18 cellular contexts compared by ENCODE assay signal in the genomic region with DNA sequence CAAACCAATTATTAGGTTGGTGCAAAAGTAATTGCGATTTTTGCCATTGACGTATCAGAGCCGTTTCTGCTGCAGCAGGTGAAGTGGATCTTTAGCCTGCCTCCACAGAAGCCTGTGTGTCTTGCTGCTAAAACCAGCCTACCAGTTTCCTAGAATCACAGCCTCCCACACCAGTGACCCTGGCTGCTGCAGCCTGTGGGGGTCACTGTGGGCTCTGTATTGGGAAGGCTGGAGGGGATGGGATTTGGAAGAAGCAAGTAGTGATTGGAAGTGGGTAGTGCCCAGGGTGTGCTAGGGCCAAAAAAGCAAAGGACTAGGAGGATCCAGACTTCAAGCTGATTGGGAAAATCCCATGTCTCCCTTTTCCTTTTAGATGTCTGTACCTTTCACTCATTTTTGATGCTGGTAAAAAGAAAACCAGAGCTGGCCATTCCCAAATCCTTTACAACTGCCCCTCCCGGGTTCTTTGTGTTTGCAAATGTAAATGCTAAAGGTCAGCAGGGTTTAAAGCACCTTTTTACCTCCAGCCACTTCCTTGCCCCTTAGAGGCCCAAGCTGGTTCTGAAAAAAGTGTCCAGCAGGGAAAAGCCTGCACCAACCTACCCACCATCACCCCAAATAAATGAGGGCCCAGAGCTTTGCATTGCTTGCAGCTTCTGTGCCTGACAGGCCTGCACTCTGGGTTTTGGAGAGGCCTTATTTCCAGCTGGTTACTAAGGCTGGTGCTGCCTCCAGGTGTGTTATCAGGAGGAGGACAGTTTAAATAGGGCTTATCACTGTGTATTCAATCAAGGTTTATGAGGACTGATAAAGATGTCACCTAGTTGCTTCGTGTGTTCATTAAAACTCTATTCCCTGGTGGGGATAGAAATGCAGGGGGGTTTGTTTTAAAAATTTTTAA.
DNase-seq lines count a peak whose midpoint lies in the region; FAIRE-seq and TF ChIP-seq lines count a peak whose summit lies in the region.
"Had no signal": no experiment of that assay in that cellular context is flagged by ENCODE, and none has a peak within 500 bp of the region (broad histone marks: within the 10 kb centered on the region; RNA-seq: fewer than 3 reads in every experiment).

No MANE protein-coding gene starts in this region.

- peak; percentile 34 for DNase-seq in NCI-H82 (lab: John Stamatoyannopoulos, UW)
- no peak for DNase-seq in NCI-H82 treated with DMSO at 0.1 percent for 48 hours (lab: John Stamatoyannopoulos, UW; ENCODE audit: unreplicated experiment)
- DNase-seq in NT2/D1 (ENCODE audit: low read depth, low spot score), result peak; percentile 11
- DNase-seq in endothelial cell (ENCODE audit: low spot score), result peak; percentile 27
- DNase-seq in small intestine, result peak; percentile 45
- no peak for DNase-seq in activated naive CD4-positive, alpha-beta T cell (lab: John Stamatoyannopoulos, UW)
- DNase-seq in activated naive CD4-positive, alpha-beta T cell treated with anti-CD3 and anti-CD28 coated beads, Interleukin-2, amount 10 ng/mL, durations not matched to agents 7 days and 5 days, result no peak
- no peak for DNase-seq in DMS153 treated with DMSO at 0.1 percent for 48 hours (lab: John Stamatoyannopoulos, UW; ENCODE audit: unreplicated experiment)
- DNase-seq: activated CD4-positive, alpha-beta memory T cell treated with anti-CD3 and anti-CD28 coated beads, Interleukin-2, amount 10 ng/mL, durations not matched to agents 7 days and 5 days; adrenal gland; CD8-positive, alpha-beta T cell; gastrocnemius medialis; NCI-H1417; NCI-H2227 treated with DMSO at 0.1 percent for 48 hours; OCI-M1; pancreas had no signal

- H3K36me3 ChIP-seq in NT2/D1 (ENCODE audit: insufficient read depth, insufficient read length, low read length) (no peaks in the 10 kb centered on the region), small intestine (ENCODE audit: control insufficient read depth in 2 of 2, insufficient read depth in 2 of 2, low read length in 2 of 2) (no peaks in the 10 kb centered on the region)
- H3K36me3 ChIP-seq: adrenal gland, gastrocnemius medialis, pancreas had no signal

- H3K4me3 ChIP-seq in NT2/D1 (ENCODE audit: insufficient read length, low read depth) (no peak overlapping the region), small intestine (ENCODE audit: low read depth in 1 of 2, low read length in 2 of 2) (no peak overlapping the region)
- H3K4me3 ChIP-seq: adrenal gland, gastrocnemius medialis, pancreas had no signal

- H3K9me3 ChIP-seq in NT2/D1 (ENCODE audit: insufficient read depth, low read length), result no peaks in the 10 kb centered on the region
- peaks cover 1% of the 10 kb centered on the region for H3K9me3 ChIP-seq in small intestine (ENCODE audit: control insufficient read depth, low read depth)
- H3K9me3 ChIP-seq: adrenal gland, gastrocnemius medialis, pancreas had no signal

- peaks cover 7% of the 10 kb centered on the region for H3K4me1 Mint-ChIP-seq in endothelial cell (ENCODE audit: unreplicated experiment)
- H3K4me1 Mint-ChIP-seq in activated naive CD4-positive, alpha-beta T cell treated with anti-CD3 and anti-CD28 coated beads, Interleukin-2, amount 10 ng/mL, durations not matched to agents 7 days and 5 days, result no peaks in the 10 kb centered on the region
- H3K4me1 Mint-ChIP-seq: activated CD4-positive, alpha-beta memory T cell treated with anti-CD3 and anti-CD28 coated beads, Interleukin-2, amount 10 ng/mL, durations not matched to agents 7 days and 5 days had no signal

- peaks cover 3% of the 10 kb centered on the region for H3K4me1 ChIP-seq in NT2/D1 (ENCODE audit: insufficient read depth, insufficient read length)
- H3K4me1 ChIP-seq in small intestine (ENCODE audit: control insufficient read depth in 2 of 2, insufficient read depth in 1 of 2, low read depth in 1 of 2, low read length in 1 of 2), result peaks cover 0 to 5% of the 10 kb centered on the region in 2 donors
- H3K4me1 ChIP-seq: adrenal gland, gastrocnemius medialis, pancreas had no signal

- 30 to 59% (median 45%) methylated on average over 5 of the region's 5 CpGs for WGBS in small intestine, 3 donors

- H3K27ac ChIP-seq in small intestine (ENCODE audit: low read depth in 1 of 2, low read length in 1 of 2), result no peak overlapping the region
- H3K27ac ChIP-seq: adrenal gland, gastrocnemius medialis, HL-60, pancreas had no signal

- no peak overlapping the region for H3K4me3 Mint-ChIP-seq in endothelial cell (ENCODE audit: unreplicated experiment)
- no peak overlapping the region for H3K4me3 Mint-ChIP-seq in activated naive CD4-positive, alpha-beta T cell treated with anti-CD3 and anti-CD28 coated beads, Interleukin-2, amount 10 ng/mL, durations not matched to agents 7 days and 5 days
- H3K4me3 Mint-ChIP-seq: activated CD4-positive, alpha-beta memory T cell treated with anti-CD3 and anti-CD28 coated beads, Interleukin-2, amount 10 ng/mL, durations not matched to agents 7 days and 5 days; CD8-positive, alpha-beta T cell had no signal

- H3K27me3 ChIP-seq in NT2/D1 (ENCODE audit: insufficient read depth, insufficient read length), result peaks cover 26% of the 10 kb centered on the region
- H3K27me3 ChIP-seq in small intestine (ENCODE audit: control insufficient read depth in 2 of 2, insufficient read depth in 2 of 2, low read length in 2 of 2), result no peaks in the 10 kb centered on the region
- H3K27me3 ChIP-seq: adrenal gland, gastrocnemius medialis, pancreas had no signal

- no peak overlapping the region for H3K9ac ChIP-seq in NT2/D1 (ENCODE audit: insufficient read length, low read depth)

- H3K9me3 Mint-ChIP-seq in endothelial cell (ENCODE audit: unreplicated experiment), result no peaks in the 10 kb centered on the region
- H3K9me3 Mint-ChIP-seq in activated naive CD4-positive, alpha-beta T cell treated with anti-CD3 and anti-CD28 coated beads, Interleukin-2, amount 10 ng/mL, durations not matched to agents 7 days and 5 days, result no peaks in the 10 kb centered on the region
- H3K9me3 Mint-ChIP-seq: activated CD4-positive, alpha-beta memory T cell treated with anti-CD3 and anti-CD28 coated beads, Interleukin-2, amount 10 ng/mL, durations not matched to agents 7 days and 5 days; CD8-positive, alpha-beta T cell had no signal

- H3K36me3 Mint-ChIP-seq in endothelial cell (ENCODE audit: low read depth, unreplicated experiment), result no peaks in the 10 kb centered on the region
- no peaks in the 10 kb centered on the region for H3K36me3 Mint-ChIP-seq in activated naive CD4-positive, alpha-beta T cell treated with anti-CD3 and anti-CD28 coated beads, Interleukin-2, amount 10 ng/mL, durations not matched to agents 7 days and 5 days
- H3K36me3 Mint-ChIP-seq: CD8-positive, alpha-beta T cell had no signal

- H3K27ac Mint-ChIP-seq in endothelial cell (ENCODE audit: unreplicated experiment), result no peak overlapping the region
- no peak overlapping the region for H3K27ac Mint-ChIP-seq in activated naive CD4-positive, alpha-beta T cell treated with anti-CD3 and anti-CD28 coated beads, Interleukin-2, amount 10 ng/mL, durations not matched to agents 7 days and 5 days
- H3K27ac Mint-ChIP-seq: activated CD4-positive, alpha-beta memory T cell treated with anti-CD3 and anti-CD28 coated beads, Interleukin-2, amount 10 ng/mL, durations not matched to agents 7 days and 5 days; CD8-positive, alpha-beta T cell had no signal

- CTCF ChIA-PET in activated naive CD4-positive, alpha-beta T cell treated with anti-CD3 and anti-CD28 coated beads, Interleukin-2, amount 10 ng/mL, durations not matched to agents 7 days and 5 days (lab: Charles Lee), result no interaction called here

- peaks cover 4% of the 10 kb centered on the region for H3K27me3 Mint-ChIP-seq in endothelial cell (ENCODE audit: unreplicated experiment)
- peaks cover 13% of the 10 kb centered on the region for H3K27me3 Mint-ChIP-seq in activated naive CD4-positive, alpha-beta T cell treated with anti-CD3 and anti-CD28 coated beads, Interleukin-2, amount 10 ng/mL, durations not matched to agents 7 days and 5 days

- no peak for FAIRE-seq in small intestine (lab: Jason Lieb, UNC)
- FAIRE-seq: keratinocyte, pancreas had no signal

- TF ChIP-seq CTCF in endothelial cell (IDR thresholded peaks at IDR 0.05; ENCODE audit: unreplicated experiment), result no peak

Comparison
In these comparisons a context has a peak if more than half of its experiments do, and no peak if none do; other contexts are left out.
1. DNase-seq: peak in NCI-H82 (single experiment), NT2/D1 (single experiment), endothelial cell (single experiment) and small intestine (single experiment); none in NCI-H82 treated with DMSO at 0.1 percent for 48 hours (single experiment), activated naive CD4-positive, alpha-beta T cell (0 of 4), activated naive CD4-positive, alpha-beta T cell treated with anti-CD3 and anti-CD28 coated beads, Interleukin-2, amount 10 ng/mL, durations not matched to agents 7 days and 5 days (single experiment) and DMS153 treated with DMSO at 0.1 percent for 48 hours (single experiment).